In the genomic region with DNA sequence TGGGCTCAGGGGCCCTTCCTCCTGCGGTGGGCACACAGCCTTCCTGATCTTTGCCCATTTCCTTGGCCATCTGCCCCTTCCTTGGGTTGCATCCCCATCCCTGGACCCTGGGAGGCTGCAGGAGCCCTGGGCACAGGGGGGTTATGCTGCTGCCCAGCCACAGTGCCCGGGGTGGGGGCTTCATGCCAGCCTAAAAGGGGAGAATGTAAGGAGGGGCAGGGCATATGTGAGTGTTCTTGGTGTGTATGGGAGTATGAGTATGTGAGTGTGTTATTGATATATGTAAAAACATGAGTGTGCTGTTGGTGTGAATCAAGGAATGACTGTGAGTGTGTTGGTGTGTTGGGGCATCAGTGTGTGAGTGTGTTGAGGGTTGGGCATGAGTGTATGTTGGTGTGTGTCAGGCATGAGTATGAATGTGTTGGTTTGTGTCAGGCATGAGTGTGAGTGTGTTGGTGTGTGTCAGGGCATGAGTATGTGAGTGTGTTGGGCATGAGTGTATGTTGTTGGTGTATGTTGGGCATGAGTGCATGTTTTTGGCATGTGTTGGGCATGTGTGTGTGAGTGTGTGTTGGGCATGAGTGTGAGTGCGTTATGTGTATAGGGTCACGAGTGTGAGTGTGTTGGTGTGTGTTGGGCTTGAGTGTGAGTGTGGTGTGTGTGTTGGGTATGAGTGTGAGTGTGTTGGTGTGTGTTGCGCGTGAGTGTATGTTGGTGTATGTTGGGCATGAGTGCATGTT, we compare ENCODE assay signal across 21 cellular contexts. TPM values are rescaled to one million over a fixed set of nuclear protein-coding genes. Genes with fewer than 3 reads are reported as not detected.
DNase-seq lines count a peak whose midpoint lies in the region; ATAC-seq, FAIRE-seq and TF ChIP-seq lines count a peak whose summit lies in the region.
"Had no signal": no experiment of that assay in that cellular context is flagged by ENCODE, and none has a peak within 500 bp of the region (broad histone marks: within the 10 kb centered on the region; RNA-seq: fewer than 3 reads in every experiment).

No MANE protein-coding gene starts in this region.

- H3K27ac ChIP-seq in H1 (ENCODE audit: low read depth, low read length), result no peak overlapping the region
- H3K27ac ChIP-seq in neuronal stem cell (replicated peaks; ENCODE audit: low read length), result no peak overlapping the region
- H3K27ac ChIP-seq in CD8-positive, alpha-beta T cell (ENCODE audit: low read depth, low read length), result no peak overlapping the region
- H3K27ac ChIP-seq: 22Rv1, A549, C4-2B had no signal

- DNase-seq in Right ventricle myocardium inferior (ENCODE audit: missing footprints), result no peak
- no peak for DNase-seq in Right ventricle myocardium superior
- no peak for DNase-seq in H1 (ENCODE audit: low read depth in 1 of 2, low spot score in 2 of 2)
- DNase-seq in neuronal stem cell (ENCODE audit: low spot score), result no peak
- DNase-seq in urothelium cell line (ENCODE audit: low spot score), result no peak
- DNase-seq in CD8-positive, alpha-beta T cell, result no peak
- DNase-seq in cerebellum (ENCODE audit: low spot score), result no peak
- DNase-seq: AML-193; CD4-positive, alpha-beta T cell; DMS153; DMS79; GDM1 had no signal

- no peak overlapping the region for H3K27ac Mint-ChIP-seq in CD8-positive, alpha-beta T cell
- H3K27ac Mint-ChIP-seq: CD4-positive, alpha-beta T cell had no signal

- H4K20me1 ChIP-seq in H1 (replicated peaks in 1 of 2; ENCODE audit: control insufficient read depth in 1 of 2, insufficient read depth in 2 of 2, low read length in 2 of 2), result peaks cover 0 to 2% of the 10 kb centered on the region in 2 experiments

- no peaks in the 10 kb centered on the region for H3K79me1 ChIP-seq in H1 (ENCODE audit: low read depth, low read length)
- no peaks in the 10 kb centered on the region for H3K79me1 ChIP-seq in neuronal stem cell (ENCODE audit: low read depth, low read length)

- H3K4ac ChIP-seq in H1 (replicated peaks; ENCODE audit: insufficient read length, low read depth, low read length) (peak overlapping the region; percentile 99), neuronal stem cell (ENCODE audit: low read length) (no peak overlapping the region)

- POLR2A ChIA-PET in H1 (lab: Charles Lee; ENCODE audit: partially characterized antibody), result no interaction called here
- POLR2A ChIA-PET in CD8-positive, alpha-beta T cell (lab: Charles Lee), result no interaction called here

- no peaks in the 10 kb centered on the region for H3K9me3 Mint-ChIP-seq in CD8-positive, alpha-beta T cell
- H3K9me3 Mint-ChIP-seq: CD4-positive, alpha-beta T cell had no signal

- H3K79me2 ChIP-seq in H1 (ENCODE audit: control insufficient read depth in 1 of 2, insufficient read depth in 2 of 2, low read length in 2 of 2), result no peaks in the 10 kb centered on the region

- no peak overlapping the region; the same call in 1 of the 2 replicates for H4K8ac ChIP-seq in H1 (ENCODE audit: extremely low read depth, insufficient read depth, low read length)
- H4K8ac ChIP-seq in neuronal stem cell (ENCODE audit: low read depth, low read length), result no peak overlapping the region

- H3K4me3 ChIP-seq in H1 (ENCODE audit: extremely low read depth in 1 of 4, insufficient read depth in 2 of 4, low read depth in 3 of 4, low read length in 4 of 4), result no peak overlapping the region
- H3K4me3 ChIP-seq in neuronal stem cell (ENCODE audit: low read length in 2 of 2), result peak overlapping the region in 1 of 2 donors; percentile 66
- no peak overlapping the region for H3K4me3 ChIP-seq in CD8-positive, alpha-beta T cell (ENCODE audit: low read depth, low read length)
- H3K4me3 ChIP-seq: A549, HAP-1 had no signal

- H2BK12ac ChIP-seq in H1 (ENCODE audit: low read depth, low read length) (peak overlapping the region; percentile 96; the same call in 1 of the 2 replicates), neuronal stem cell (ENCODE audit: low read length) (no peak overlapping the region)

- peak; percentile 13 for ATAC-seq in Right ventricle myocardium inferior
- ATAC-seq in Right ventricle myocardium superior (ENCODE audit: poor library complexity), result no peak
- no peak for ATAC-seq in CD8-positive, alpha-beta T cell

- H2BK120ac ChIP-seq in H1 (replicated peaks; ENCODE audit: low read depth, low read length) (peak overlapping the region; percentile 94), neuronal stem cell (ENCODE audit: low read depth, low read length) (no peak overlapping the region)

- peak overlapping the region; percentile 99 for H4K91ac ChIP-seq in H1 (replicated peaks; ENCODE audit: insufficient read length, low read length)
- H4K91ac ChIP-seq in neuronal stem cell (ENCODE audit: low read depth, low read length, poor library complexity), result no peak overlapping the region

- peaks cover 0 to 8% (median 3%) of the 10 kb centered on the region in 4 experiments; a peak in 1 of 7 replicates for H3K27me3 ChIP-seq in H1 (replicated peaks in 1 of 4; ENCODE audit: control insufficient read depth in 3 of 4, extremely low read depth in 1 of 4, insufficient read depth in 3 of 4, low read length in 3 of 4)
- no peaks in the 10 kb centered on the region for H3K27me3 ChIP-seq in neuronal stem cell (ENCODE audit: control insufficient read depth in 3 of 3, insufficient read depth in 3 of 3, low read depth in 1 of 3, low read length in 3 of 3)
- no peaks in the 10 kb centered on the region for H3K27me3 ChIP-seq in CD8-positive, alpha-beta T cell (ENCODE audit: insufficient read depth, low read length)

- WGBS in H1 (ENCODE audit: extremely low coverage in 1 of 2, insufficient coverage in 1 of 2, insufficient read length in 1 of 2, insufficient replicate concordance in 2 of 2, low coverage in 1 of 2, low lambda C conversion rate in 2 of 2, missing lambda C conversion rate in 1 of 2), 2 experiments, result 93% methylated on average over 6 of the region's 6 CpGs; no CpG with 5 or more reads in 1 of the 2 experiments
- WGBS in neuronal stem cell (ENCODE audit: extremely low coverage in 2 of 2, insufficient read length in 2 of 2, insufficient replicate concordance in 1 of 2), 2 donors, result 100% methylated on average over 4 of the region's 6 CpGs; no CpG with 5 or more reads in 1 of the 2 donors

- TF ChIP-seq CTCF in H1 (IDR thresholded peaks at IDR 0.05; ENCODE audit: control extremely low read depth in 1 of 3, insufficient read depth in 1 of 3, low read depth in 1 of 3, low read length in 3 of 3), result no peak
- no peak for TF ChIP-seq CTCF in CD8-positive, alpha-beta T cell (IDR thresholded peaks at IDR 0.05)

- peak overlapping the region; percentile 87 for H3K56ac ChIP-seq in H1 (replicated peaks; ENCODE audit: insufficient read length, low read depth, low read length)

- H3K36me3 ChIP-seq in H1 (ENCODE audit: control insufficient read depth in 2 of 4, insufficient read depth in 4 of 4, low read length in 3 of 4) (no peaks in the 10 kb centered on the region; a peak in 1 of 8 replicates), neuronal stem cell (replicated peaks in 1 of 2; ENCODE audit: control insufficient read depth in 2 of 2, insufficient read depth in 2 of 2, low read length in 2 of 2) (peaks cover 0 to 1% of the 10 kb centered on the region in 2 donors)
- no peaks in the 10 kb centered on the region for H3K36me3 ChIP-seq in CD8-positive, alpha-beta T cell (ENCODE audit: insufficient read depth, low read length)
- H3K36me3 ChIP-seq: HAP-1 had no signal

- H3K14ac ChIP-seq in H1 (ENCODE audit: insufficient read length) (peak overlapping the region; percentile 93), neuronal stem cell (ENCODE audit: low read length) (peak overlapping the region; percentile 10)

- H3K9ac ChIP-seq in H1 (replicated peaks in 1 of 4; ENCODE audit: extremely low read depth in 1 of 4, low read depth in 3 of 4, low read length in 3 of 4) (peak overlapping the region in 1 of 4 experiments; percentile 40; a peak in 1 of 7 replicates), neuronal stem cell (ENCODE audit: low read depth, low read length, poor library complexity) (no peak overlapping the region)

- no peak for TF ChIP-seq POLR2A in H1 (IDR thresholded peaks at IDR 0.05; ENCODE audit: control extremely low read depth in 1 of 2, low read depth in 2 of 2, low read length in 2 of 2)

- no peaks in the 10 kb centered on the region for H3K36me3 Mint-ChIP-seq in CD8-positive, alpha-beta T cell

- intact Hi-C loops in Right ventricle myocardium inferior (cut with DNase I), result no loop called here
- intact Hi-C loops in Right ventricle myocardium superior (cut with DNase I), result no loop called here
- intact Hi-C loops in CD8-positive, alpha-beta T cell (cut with DNase I, micrococcal nuclease), result no loop called here

- peak overlapping the region; percentile 46 for H2BK15ac ChIP-seq in H1 (ENCODE audit: low read length)
- no peak overlapping the region for H2BK15ac ChIP-seq in neuronal stem cell (ENCODE audit: low read length)

- H3K4me1 ChIP-seq in H1 (replicated peaks in 1 of 4; ENCODE audit: control insufficient read depth in 3 of 4, insufficient read depth in 4 of 4, low read length in 3 of 4), result peaks cover 0 to 14% (median 5%) of the 10 kb centered on the region in 4 experiments; a peak in 4 of 7 replicates
- no peaks in the 10 kb centered on the region for H3K4me1 ChIP-seq in neuronal stem cell (ENCODE audit: control insufficient read depth in 2 of 2, insufficient read depth in 1 of 2, low read depth in 1 of 2, low read length in 2 of 2)
- no peaks in the 10 kb centered on the region for H3K4me1 ChIP-seq in CD8-positive, alpha-beta T cell (ENCODE audit: insufficient read depth, low read length)
- H3K4me1 ChIP-seq: A549, HAP-1 had no signal

- no peak overlapping the region for H3K23ac ChIP-seq in H1 (ENCODE audit: insufficient read length)
- no peak overlapping the region for H3K23ac ChIP-seq in neuronal stem cell (ENCODE audit: low read depth, low read length, poor library complexity)

- FAIRE-seq in H1 (lab: Jason Lieb, UNC) (no peak), urothelium cell line (lab: Jason Lieb, UNC) (peak; percentile 87)
- FAIRE-seq: A549, GM12891, GM19239 had no signal

- no peaks in the 10 kb centered on the region for H3K4me1 Mint-ChIP-seq in CD8-positive, alpha-beta T cell (ENCODE audit: low read depth)

- peak overlapping the region; percentile 96 for H2AK5ac ChIP-seq in H1 (ENCODE audit: low read depth, low read length)
- peak overlapping the region; percentile 51 for H2AK5ac ChIP-seq in neuronal stem cell (ENCODE audit: low read depth, low read length)

- CTCF ChIA-PET in H1 (lab: Charles Lee; ENCODE audit: partially characterized antibody), result no interaction called here
- CTCF ChIA-PET in CD8-positive, alpha-beta T cell (lab: Charles Lee), result interaction anchor here (1.3 kb wide), 1 partner anchor 10 kb away, joined by 3 read pairs; no protein-coding TSS in a partner anchor

- H3K18ac ChIP-seq in H1 (ENCODE audit: extremely low read depth, low read length) (peak overlapping the region; percentile 42; the same call in 1 of the 2 replicates), neuronal stem cell (ENCODE audit: low read length) (no peak overlapping the region)

- no peak overlapping the region for H4K5ac ChIP-seq in H1 (ENCODE audit: insufficient read length, low read depth, low read length)

- H3K4me2 ChIP-seq in H1 (ENCODE audit: insufficient read depth in 1 of 2, low read depth in 2 of 2, low read length in 2 of 2) (no peak overlapping the region), neuronal stem cell (ENCODE audit: insufficient read depth, low read length, poor library complexity, severe bottlenecking) (no peak overlapping the region)
- H3K4me2 ChIP-seq: A549 had no signal

- peaks cover 7% of the 10 kb centered on the region for H3K23me2 ChIP-seq in H1 (ENCODE audit: low read depth, low read length)

- no peak for TF ChIP-seq RAD21 in H1 (IDR thresholded peaks at IDR 0.05 in 1 of 2, conservative IDR thresholded peaks at IDR 0.05 in 1 of 2; ENCODE audit: low read depth in 2 of 2, low read length in 2 of 2)

- H3K9me3 ChIP-seq in H1 (ENCODE audit: insufficient read depth in 2 of 2, low read depth in 1 of 2, low read length in 1 of 2), result peaks cover 2 to 5% of the 10 kb centered on the region in 2 experiments; a peak in 2 of 4 replicates
- H3K9me3 ChIP-seq in neuronal stem cell (replicated peaks in 1 of 2; ENCODE audit: control insufficient read depth in 2 of 2, insufficient read depth in 1 of 2, low read depth in 1 of 2, low read length in 2 of 2), result peaks cover 0 to 13% of the 10 kb centered on the region in 2 donors
- H3K9me3 ChIP-seq in CD8-positive, alpha-beta T cell (ENCODE audit: low read length), result no peaks in the 10 kb centered on the region
- H3K9me3 ChIP-seq: A549, HAP-1 had no signal

- no peak overlapping the region for H2AFZ ChIP-seq in H1 (ENCODE audit: low read length)
- H2AFZ ChIP-seq in neuronal stem cell (ENCODE audit: low read length), result no peak overlapping the region

- H2BK20ac ChIP-seq in H1 (ENCODE audit: low read length), result peak overlapping the region; percentile 94

- no peak for TF ChIP-seq EP300 in H1 (IDR thresholded peaks at IDR 0.05; ENCODE audit: borderline replicate concordance in 1 of 2, low read depth in 2 of 2, low read length in 2 of 2)

- no peaks in the 10 kb centered on the region for H3K27me3 Mint-ChIP-seq in CD8-positive, alpha-beta T cell (ENCODE audit: low read depth)

- H2BK5ac ChIP-seq in H1 (ENCODE audit: low read depth, low read length) (peak overlapping the region; percentile 41; the same call in 1 of the 2 replicates), neuronal stem cell (ENCODE audit: low read length) (no peak overlapping the region)

- no peak overlapping the region for H3K4me3 Mint-ChIP-seq in CD8-positive, alpha-beta T cell
- H3K4me3 Mint-ChIP-seq: CD4-positive, alpha-beta T cell had no signal

RNA-seq across cellular contexts. Expression of gene CST8, which starts 14.7 kb away (rescaled TPM):
- total RNA-seq in Right ventricle myocardium inferior, result not detected
- not detected for total RNA-seq in Right ventricle myocardium superior
- not detected in 2 replicates for total RNA-seq in H1 (2021; fragmentation: NEBNext Ultra II Directional; extraction: Animal tissue kit (Norgen Biotek cat#: 25700))
- not detected in 2 replicates for polyA plus RNA-seq in H1 (2011; rRNA removed)
- not detected for polyA plus RNA-seq in H1 (2011; cell fraction: cytosol; rRNA removed)
- not detected for polyA plus RNA-seq in H1 (2011; cell fraction: nucleus; rRNA removed)
- not detected in 4 replicates for polyA plus RNA-seq in H1 (2012, experiment 1 of 2)
- polyA plus RNA-seq in H1 (2012, experiment 2 of 2), result not detected
- polyA plus RNA-seq in H1 (2013, experiment 1 of 2), result not detected
- polyA plus RNA-seq in H1 (2013, experiment 2 of 2), result not detected
- not detected in 2 replicates for polyA minus RNA-seq in H1 (2011; rRNA and poly(A)+ RNA removed)
- polyA minus RNA-seq in H1 (2011; cell fraction: cytosol; rRNA and poly(A)+ RNA removed), result not detected
- not detected for polyA minus RNA-seq in H1 (2011; cell fraction: nucleus; rRNA and poly(A)+ RNA removed)
- polyA plus RNA-seq in neuronal stem cell (2013, experiment 1 of 2), result not detected
- polyA plus RNA-seq in neuronal stem cell (2013, experiment 2 of 2), result not detected
- total RNA-seq in CD8-positive, alpha-beta T cell, result not detected
- not detected for total RNA-seq in cerebellum
- total RNA-seq: CD4-positive, alpha-beta T cell; Daoy; H4 had no signal
- polyA plus RNA-seq: A549, BJ had no signal

RNA-seq across cellular contexts. Expression of gene CST11, which starts 23.5 kb away (rescaled TPM):
- not detected for total RNA-seq in Right ventricle myocardium inferior
- total RNA-seq in Right ventricle myocardium superior, result not detected
- not detected in 2 replicates for total RNA-seq in H1 (2021; fragmentation: NEBNext Ultra II Directional; extraction: Animal tissue kit (Norgen Biotek cat#: 25700))
- polyA plus RNA-seq in H1 (2011; rRNA removed), result 0.72 and 2.0 TPM in 2 replicates
- 1.2 TPM for polyA plus RNA-seq in H1 (2011; cell fraction: cytosol; rRNA removed)
- polyA plus RNA-seq in H1 (2011; cell fraction: nucleus; rRNA removed), result 0.81 TPM
- 0.79 to 2.8 TPM (median 2.4 TPM) in 4 replicates for polyA plus RNA-seq in H1 (2012, experiment 1 of 2)
- not detected for polyA plus RNA-seq in H1 (2012, experiment 2 of 2)
- polyA plus RNA-seq in H1 (2013, experiment 1 of 2), result not detected
- 0.22 TPM for polyA plus RNA-seq in H1 (2013, experiment 2 of 2)
- not detected in 2 replicates for polyA minus RNA-seq in H1 (2011; rRNA and poly(A)+ RNA removed)
- not detected for polyA minus RNA-seq in H1 (2011; cell fraction: cytosol; rRNA and poly(A)+ RNA removed)
- polyA minus RNA-seq in H1 (2011; cell fraction: nucleus; rRNA and poly(A)+ RNA removed), result not detected
- polyA plus RNA-seq in neuronal stem cell (2013, experiment 1 of 2), result not detected
- polyA plus RNA-seq in neuronal stem cell (2013, experiment 2 of 2), result not detected
- not detected for total RNA-seq in CD8-positive, alpha-beta T cell
- not detected for total RNA-seq in cerebellum
- total RNA-seq: CD4-positive, alpha-beta T cell; Daoy; H4 had no signal
- polyA plus RNA-seq: A549, BJ had no signal

RNA-seq across cellular contexts. Expression of gene CSTL1, which starts 36.7 kb away (rescaled TPM):
- total RNA-seq in Right ventricle myocardium inferior (not detected), Right ventricle myocardium superior (not detected), cerebellum (not detected)
- total RNA-seq in H1 (2021; fragmentation: NEBNext Ultra II Directional; extraction: Animal tissue kit (Norgen Biotek cat#: 25700)), result not detected in 2 replicates
- polyA plus RNA-seq in H1 (2011; rRNA removed), result not detected in 2 replicates
- polyA plus RNA-seq in H1 (2011; cell fraction: cytosol; rRNA removed), result not detected
- polyA plus RNA-seq in H1 (2011; cell fraction: nucleus; rRNA removed), result not detected
- polyA plus RNA-seq in H1 (2012, experiment 1 of 2), result not detected in 4 replicates
- polyA plus RNA-seq in H1 (2012, experiment 2 of 2), result not detected
- not detected for polyA plus RNA-seq in H1 (2013, experiment 1 of 2)
- not detected for polyA plus RNA-seq in H1 (2013, experiment 2 of 2)
- polyA minus RNA-seq in H1 (2011; rRNA and poly(A)+ RNA removed), result not detected in 2 replicates
- polyA minus RNA-seq in H1 (2011; cell fraction: cytosol; rRNA and poly(A)+ RNA removed), result not detected
- not detected for polyA minus RNA-seq in H1 (2011; cell fraction: nucleus; rRNA and poly(A)+ RNA removed)
- not detected for polyA plus RNA-seq in neuronal stem cell (2013, experiment 1 of 2)
- polyA plus RNA-seq in neuronal stem cell (2013, experiment 2 of 2), result not detected
- total RNA-seq in CD8-positive, alpha-beta T cell, result not detected
- total RNA-seq: CD4-positive, alpha-beta T cell; Daoy; H4 had no signal
- polyA plus RNA-seq: A549, BJ had no signal

RNA-seq across cellular contexts. Expression of gene NAPB, which starts 54.9 kb away (rescaled TPM):
- total RNA-seq in Right ventricle myocardium inferior, result 4.7 TPM
- 4.2 TPM for total RNA-seq in Right ventricle myocardium superior
- 12.3 and 12.8 TPM in 2 replicates for total RNA-seq in H1 (2021; fragmentation: NEBNext Ultra II Directional; extraction: Animal tissue kit (Norgen Biotek cat#: 25700))
- polyA plus RNA-seq in H1 (2011; rRNA removed), result 3.5 and 6.2 TPM in 2 replicates
- polyA plus RNA-seq in H1 (2011; cell fraction: cytosol; rRNA removed), result 9.2 TPM
- 4.4 TPM for polyA plus RNA-seq in H1 (2011; cell fraction: nucleus; rRNA removed)
- 6.8 to 9.9 TPM (median 8.6 TPM) in 4 replicates for polyA plus RNA-seq in H1 (2012, experiment 1 of 2)
- polyA plus RNA-seq in H1 (2012, experiment 2 of 2), result 0.73 TPM
- polyA plus RNA-seq in H1 (2013, experiment 1 of 2), result 6.0 TPM
- 5.6 TPM for polyA plus RNA-seq in H1 (2013, experiment 2 of 2)
- polyA minus RNA-seq in H1 (2011; rRNA and poly(A)+ RNA removed), result 7.5 and 9.9 TPM in 2 replicates
- polyA minus RNA-seq in H1 (2011; cell fraction: cytosol; rRNA and poly(A)+ RNA removed), result 7.9 TPM
- polyA minus RNA-seq in H1 (2011; cell fraction: nucleus; rRNA and poly(A)+ RNA removed), result 18.6 TPM
- polyA plus RNA-seq in neuronal stem cell (2013, experiment 1 of 2), result 5.9 TPM
- 6.0 TPM for polyA plus RNA-seq in neuronal stem cell (2013, experiment 2 of 2)
- total RNA-seq in CD8-positive, alpha-beta T cell, result 10 to 100 TPM; 10.9 to 11.7 TPM
- total RNA-seq in cerebellum, result 74.7 TPM
